In the genomic region with DNA sequence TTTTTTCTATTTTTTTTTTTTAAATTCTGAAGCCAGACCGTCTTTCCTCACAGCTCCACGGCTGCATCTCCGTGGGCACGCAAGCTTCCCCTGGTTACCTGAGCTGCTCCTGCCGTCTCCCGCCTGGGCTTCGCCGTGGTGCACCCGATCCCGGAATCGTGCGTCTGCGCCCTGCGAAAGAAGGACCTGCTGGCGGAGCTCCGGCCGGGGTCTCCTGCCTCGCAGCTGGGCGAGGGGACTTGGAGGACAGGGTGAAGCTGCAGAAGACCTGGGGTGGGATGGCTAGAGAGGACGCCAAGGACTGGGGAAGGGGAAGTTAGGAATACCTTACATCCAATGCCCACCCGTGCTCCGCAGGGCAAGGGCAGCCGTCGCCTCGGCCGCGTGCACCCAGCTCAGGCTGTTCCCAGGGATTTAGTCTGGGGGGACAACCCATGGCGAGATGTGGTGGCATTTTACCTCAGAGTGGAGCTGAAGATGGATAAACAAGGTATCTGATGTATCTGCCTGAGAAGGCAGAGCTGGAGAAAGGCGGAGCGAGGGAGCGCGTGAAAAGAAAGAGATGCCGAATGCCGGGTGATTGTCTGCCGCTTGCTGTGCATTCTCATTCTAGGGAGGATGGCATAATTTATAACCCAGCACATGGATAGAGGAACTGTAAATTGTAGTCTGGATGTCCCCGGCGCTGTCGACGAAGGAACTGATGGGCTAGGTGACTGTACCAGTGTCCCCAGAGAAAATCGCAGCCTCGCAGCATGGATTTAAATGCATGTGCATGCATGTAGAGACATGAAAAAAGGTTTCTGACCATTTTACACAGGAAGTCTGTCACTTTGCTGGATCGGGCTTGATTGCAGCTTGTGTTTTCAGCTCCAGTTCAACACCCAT, we compare ENCODE assay signal across 7 cellular contexts.
A peak's percentile ranks its signal among the peaks of the same experiment; 100 is the strongest.
DNase-seq lines count a peak whose midpoint lies in the region; ATAC-seq, FAIRE-seq and TF ChIP-seq lines count a peak whose summit lies in the region.

No MANE protein-coding gene starts in this region.

- H3K4me3 Mint-ChIP-seq in WTC11: peak overlapping the region; percentile 14; the same call in 1 of the 2 replicates
- H3K4me3 Mint-ChIP-seq in stimulated activated naive B cell treated with anti-CD40 and anti-IgM and Interleukin-4, amounts not matched to agents 10 μg/mL and 1 μg/mL and 100 μg/mL, for 72 hours: peak overlapping the region in 1 of 2 donors; percentile 12

- H3K4me1 Mint-ChIP-seq in WTC11: peaks cover 57% of the 10 kb centered on the region
- peaks cover 10 to 12% of the 10 kb centered on the region in 2 donors for H3K4me1 Mint-ChIP-seq in stimulated activated naive B cell treated with anti-CD40 and anti-IgM and Interleukin-4, amounts not matched to agents 10 μg/mL and 1 μg/mL and 100 μg/mL, for 72 hours

- ATAC-seq in WTC11: no peak
- peak; percentile 72 to 78 for ATAC-seq in stimulated activated naive B cell treated with anti-CD40 and anti-IgM and Interleukin-4, amounts not matched to agents 10 μg/mL and 1 μg/mL and 100 μg/mL, for 72 hours (replicated peaks)
- ATAC-seq in GM19351 (IDR thresholded peaks at IDR 0.05; ENCODE audit: unreplicated experiment): no peak

- no peaks in the 10 kb centered on the region for H3K36me3 Mint-ChIP-seq in WTC11
- no peaks in the 10 kb centered on the region for H3K36me3 Mint-ChIP-seq in stimulated activated naive B cell treated with anti-CD40 and anti-IgM and Interleukin-4, amounts not matched to agents 10 μg/mL and 1 μg/mL and 100 μg/mL, for 72 hours

- POLR2A ChIA-PET in WTC11 (lab: Charles Lee): interaction anchor here (1.2 kb wide), 1 partner anchor 279 kb away, joined by 3 read pairs; no protein-coding TSS in a partner anchor

- no peak for TF ChIP-seq CTCF in WTC11 (IDR thresholded peaks at IDR 0.05)

- CTCF ChIA-PET in WTC11 (lab: Charles Lee): interaction anchor here (0.6 to 1.3 kb wide), 4 partner anchors 10 to 1458 kb away, joined by 3 to 4 read pairs (median 3); no protein-coding TSS in a partner anchor

- no peaks in the 10 kb centered on the region for H3K27me3 ChIP-seq in H7 (ENCODE audit: control insufficient read depth, insufficient read depth, low read length)

- no peak overlapping the region for H3K4me3 ChIP-seq in H7 (ENCODE audit: insufficient read depth, low read depth, low read length)

- FAIRE-seq in HTR-8/SVneo (lab: Jason Lieb, UNC): no peak

- H3K36me3 ChIP-seq in H7 (replicated peaks; ENCODE audit: control insufficient read depth, insufficient read depth, low read length): no peaks in the 10 kb centered on the region

- H3K9me3 Mint-ChIP-seq in WTC11: peaks cover 3% of the 10 kb centered on the region; the same call in 1 of the 2 replicates
- no peaks in the 10 kb centered on the region for H3K9me3 Mint-ChIP-seq in stimulated activated naive B cell treated with anti-CD40 and anti-IgM and Interleukin-4, amounts not matched to agents 10 μg/mL and 1 μg/mL and 100 μg/mL, for 72 hours

- no peaks in the 10 kb centered on the region for H3K27me3 Mint-ChIP-seq in WTC11 (ENCODE audit: low read depth)
- peaks cover 14 to 26% of the 10 kb centered on the region in 2 donors for H3K27me3 Mint-ChIP-seq in stimulated activated naive B cell treated with anti-CD40 and anti-IgM and Interleukin-4, amounts not matched to agents 10 μg/mL and 1 μg/mL and 100 μg/mL, for 72 hours

- DNase-seq in H7 (peak; percentile 22), WTC11 (ENCODE audit: low spot score) (no peak), hepatic stellate cell (ENCODE audit: low spot score) (peak; percentile 11), HPDE6-E6E7 (ENCODE audit: extremely low spot score) (no peak), HTR-8/SVneo (ENCODE audit: insufficient read length, low spot score) (no peak)
- no peak for DNase-seq in stimulated activated naive B cell treated with anti-CD40 and anti-IgM and Interleukin-4, amounts not matched to agents 10 μg/mL and 1 μg/mL and 100 μg/mL, for 72 hours

- peak overlapping the region; percentile 73 for H3K27ac Mint-ChIP-seq in WTC11
- no peak overlapping the region for H3K27ac Mint-ChIP-seq in stimulated activated naive B cell treated with anti-CD40 and anti-IgM and Interleukin-4, amounts not matched to agents 10 μg/mL and 1 μg/mL and 100 μg/mL, for 72 hours

TF ChIP-seq in WTC11, 78 proteins besides CTCF, POLR2A, EP300 and RAD21 (continues in another document):
- TF ChIP-seq, protein P1, sequence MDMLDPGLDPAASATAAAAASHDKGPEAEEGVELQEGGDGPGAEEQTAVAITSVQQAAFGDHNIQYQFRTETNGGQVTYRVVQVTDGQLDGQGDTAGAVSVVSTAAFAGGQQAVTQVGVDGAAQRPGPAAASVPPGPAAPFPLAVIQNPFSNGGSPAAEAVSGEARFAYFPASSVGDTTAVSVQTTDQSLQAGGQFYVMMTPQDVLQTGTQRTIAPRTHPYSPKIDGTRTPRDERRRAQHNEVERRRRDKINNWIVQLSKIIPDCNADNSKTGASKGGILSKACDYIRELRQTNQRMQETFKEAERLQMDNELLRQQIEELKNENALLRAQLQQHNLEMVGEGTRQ (CRISPR knock-in tag; IDR thresholded peaks at IDR 0.05): no peak
- TF ChIP-seq FOXJ3 (CRISPR knock-in tag; IDR thresholded peaks at IDR 0.05; ENCODE audit: borderline replicate concordance): no peak
- TF ChIP-seq IRF2 (CRISPR knock-in tag; IDR thresholded peaks at IDR 0.05; ENCODE audit: borderline replicate concordance, low read depth): no peak
- TF ChIP-seq, protein P2, sequence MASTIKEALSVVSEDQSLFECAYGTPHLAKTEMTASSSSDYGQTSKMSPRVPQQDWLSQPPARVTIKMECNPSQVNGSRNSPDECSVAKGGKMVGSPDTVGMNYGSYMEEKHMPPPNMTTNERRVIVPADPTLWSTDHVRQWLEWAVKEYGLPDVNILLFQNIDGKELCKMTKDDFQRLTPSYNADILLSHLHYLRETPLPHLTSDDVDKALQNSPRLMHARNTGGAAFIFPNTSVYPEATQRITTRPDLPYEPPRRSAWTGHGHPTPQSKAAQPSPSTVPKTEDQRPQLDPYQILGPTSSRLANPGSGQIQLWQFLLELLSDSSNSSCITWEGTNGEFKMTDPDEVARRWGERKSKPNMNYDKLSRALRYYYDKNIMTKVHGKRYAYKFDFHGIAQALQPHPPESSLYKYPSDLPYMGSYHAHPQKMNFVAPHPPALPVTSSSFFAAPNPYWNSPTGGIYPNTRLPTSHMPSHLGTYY (CRISPR knock-in tag; IDR thresholded peaks at IDR 0.05): no peak
- no peak for TF ChIP-seq ELF4 (CRISPR knock-in tag; IDR thresholded peaks at IDR 0.05; ENCODE audit: low read depth)
- TF ChIP-seq, protein P3, sequence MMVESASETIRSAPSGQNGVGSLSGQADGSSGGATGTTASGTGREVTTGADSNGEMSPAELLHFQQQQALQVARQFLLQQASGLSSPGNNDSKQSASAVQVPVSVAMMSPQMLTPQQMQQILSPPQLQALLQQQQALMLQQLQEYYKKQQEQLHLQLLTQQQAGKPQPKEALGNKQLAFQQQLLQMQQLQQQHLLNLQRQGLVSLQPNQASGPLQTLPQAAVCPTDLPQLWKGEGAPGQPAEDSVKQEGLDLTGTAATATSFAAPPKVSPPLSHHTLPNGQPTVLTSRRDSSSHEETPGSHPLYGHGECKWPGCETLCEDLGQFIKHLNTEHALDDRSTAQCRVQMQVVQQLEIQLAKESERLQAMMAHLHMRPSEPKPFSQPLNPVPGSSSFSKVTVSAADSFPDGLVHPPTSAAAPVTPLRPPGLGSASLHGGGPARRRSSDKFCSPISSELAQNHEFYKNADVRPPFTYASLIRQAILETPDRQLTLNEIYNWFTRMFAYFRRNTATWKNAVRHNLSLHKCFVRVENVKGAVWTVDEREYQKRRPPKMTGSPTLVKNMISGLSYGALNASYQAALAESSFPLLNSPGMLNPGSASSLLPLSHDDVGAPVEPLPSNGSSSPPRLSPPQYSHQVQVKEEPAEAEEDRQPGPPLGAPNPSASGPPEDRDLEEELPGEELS (CRISPR knock-in tag; IDR thresholded peaks at IDR 0.05): no peak
- TF ChIP-seq, protein P4, sequence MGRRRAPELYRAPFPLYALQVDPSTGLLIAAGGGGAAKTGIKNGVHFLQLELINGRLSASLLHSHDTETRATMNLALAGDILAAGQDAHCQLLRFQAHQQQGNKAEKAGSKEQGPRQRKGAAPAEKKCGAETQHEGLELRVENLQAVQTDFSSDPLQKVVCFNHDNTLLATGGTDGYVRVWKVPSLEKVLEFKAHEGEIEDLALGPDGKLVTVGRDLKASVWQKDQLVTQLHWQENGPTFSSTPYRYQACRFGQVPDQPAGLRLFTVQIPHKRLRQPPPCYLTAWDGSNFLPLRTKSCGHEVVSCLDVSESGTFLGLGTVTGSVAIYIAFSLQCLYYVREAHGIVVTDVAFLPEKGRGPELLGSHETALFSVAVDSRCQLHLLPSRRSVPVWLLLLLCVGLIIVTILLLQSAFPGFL (CRISPR knock-in tag; IDR thresholded peaks at IDR 0.05; ENCODE audit: borderline replicate concordance): no peak
- TF ChIP-seq, protein P5, sequence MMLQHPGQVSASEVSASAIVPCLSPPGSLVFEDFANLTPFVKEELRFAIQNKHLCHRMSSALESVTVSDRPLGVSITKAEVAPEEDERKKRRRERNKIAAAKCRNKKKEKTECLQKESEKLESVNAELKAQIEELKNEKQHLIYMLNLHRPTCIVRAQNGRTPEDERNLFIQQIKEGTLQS (CRISPR knock-in tag; conservative IDR thresholded peaks at IDR 0.05): no peak
- TF ChIP-seq, protein P6, sequence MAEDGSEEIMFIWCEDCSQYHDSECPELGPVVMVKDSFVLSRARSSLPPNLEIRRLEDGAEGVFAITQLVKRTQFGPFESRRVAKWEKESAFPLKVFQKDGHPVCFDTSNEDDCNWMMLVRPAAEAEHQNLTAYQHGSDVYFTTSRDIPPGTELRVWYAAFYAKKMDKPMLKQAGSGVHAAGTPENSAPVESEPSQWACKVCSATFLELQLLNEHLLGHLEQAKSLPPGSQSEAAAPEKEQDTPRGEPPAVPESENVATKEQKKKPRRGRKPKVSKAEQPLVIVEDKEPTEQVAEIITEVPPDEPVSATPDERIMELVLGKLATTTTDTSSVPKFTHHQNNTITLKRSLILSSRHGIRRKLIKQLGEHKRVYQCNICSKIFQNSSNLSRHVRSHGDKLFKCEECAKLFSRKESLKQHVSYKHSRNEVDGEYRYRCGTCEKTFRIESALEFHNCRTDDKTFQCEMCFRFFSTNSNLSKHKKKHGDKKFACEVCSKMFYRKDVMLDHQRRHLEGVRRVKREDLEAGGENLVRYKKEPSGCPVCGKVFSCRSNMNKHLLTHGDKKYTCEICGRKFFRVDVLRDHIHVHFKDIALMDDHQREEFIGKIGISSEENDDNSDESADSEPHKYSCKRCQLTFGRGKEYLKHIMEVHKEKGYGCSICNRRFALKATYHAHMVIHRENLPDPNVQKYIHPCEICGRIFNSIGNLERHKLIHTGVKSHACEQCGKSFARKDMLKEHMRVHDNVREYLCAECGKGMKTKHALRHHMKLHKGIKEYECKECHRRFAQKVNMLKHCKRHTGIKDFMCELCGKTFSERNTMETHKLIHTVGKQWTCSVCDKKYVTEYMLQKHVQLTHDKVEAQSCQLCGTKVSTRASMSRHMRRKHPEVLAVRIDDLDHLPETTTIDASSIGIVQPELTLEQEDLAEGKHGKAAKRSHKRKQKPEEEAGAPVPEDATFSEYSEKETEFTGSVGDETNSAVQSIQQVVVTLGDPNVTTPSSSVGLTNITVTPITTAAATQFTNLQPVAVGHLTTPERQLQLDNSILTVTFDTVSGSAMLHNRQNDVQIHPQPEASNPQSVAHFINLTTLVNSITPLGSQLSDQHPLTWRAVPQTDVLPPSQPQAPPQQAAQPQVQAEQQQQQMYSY (CRISPR knock-in tag; IDR thresholded peaks at IDR 0.05): no peak

Comparison
In these comparisons a context has a peak if more than half of its experiments do, and no peak if none do; other contexts are left out.
1. DNase-seq: peak in H7 (single experiment) and hepatic stellate cell (single experiment); none in WTC11 (single experiment), stimulated activated naive B cell treated with anti-CD40 and anti-IgM and Interleukin-4, amounts not matched to agents 10 μg/mL and 1 μg/mL and 100 μg/mL, for 72 hours (single experiment), HPDE6-E6E7 (single experiment) and HTR-8/SVneo (single experiment).
2. ATAC-seq: peak in stimulated activated naive B cell treated with anti-CD40 and anti-IgM and Interleukin-4, amounts not matched to agents 10 μg/mL and 1 μg/mL and 100 μg/mL, for 72 hours (2 of 2); none in WTC11 (single experiment) and GM19351 (single experiment).